Comparison of ENCODE assay signal across 9 cellular contexts in genomic region chr1:1351511-1352427, GRCh38. TPM values are rescaled to one million over a fixed set of nuclear protein-coding genes. Genes with fewer than 3 reads are reported as not detected.
A peak's percentile ranks its signal among the peaks of the same experiment; 100 is the strongest.
DNase-seq lines count a peak whose midpoint lies in the region; ATAC-seq and TF ChIP-seq lines count a peak whose summit lies in the region.
"Had no signal": no experiment of that assay in that cellular context is flagged by ENCODE, and none has a peak within 500 bp of the region (broad histone marks: within the 10 kb centered on the region; RNA-seq: fewer than 3 reads in every experiment).

No MANE protein-coding gene starts in this region.

- H3K4me1 ChIP-seq in thoracic aorta (ENCODE audit: control insufficient read depth in 1 of 2, low read depth in 2 of 2), result peaks cover 24 to 63% of the 10 kb centered on the region in 2 donors

- POLR2A ChIA-PET in activated CD4-positive, alpha-beta T cell treated with anti-CD3 and anti-CD28 coated beads for 36 hours (lab: Charles Lee), result no interaction called here

- no peaks in the 10 kb centered on the region for H3K27me3 ChIP-seq in thoracic aorta (replicated peaks; ENCODE audit: insufficient read depth)

- TF ChIP-seq CTCF in thoracic aorta (IDR thresholded peaks at IDR 0.05), result no peak

- H3K4me1 Mint-ChIP-seq in activated CD4-positive, alpha-beta T cell treated with anti-CD3 and anti-CD28 coated beads for 36 hours, result peaks cover 16% of the 10 kb centered on the region

- ATAC-seq in activated CD4-positive, alpha-beta T cell treated with anti-CD3 and anti-CD28 coated beads for 36 hours, result no peak
- no peak for ATAC-seq in thoracic aorta (ENCODE audit: insufficient number of reproducible peaks, low FRiP score, low read depth)
- ATAC-seq in SK-N-SH treated with all-trans-retinoic acid at 6 μM for 48 hours, result no peak

- 50 to 67% (median 54%) methylated on average over 25 to 29 of the region's 29 CpGs for WGBS in adipose tissue, 3 donors

- peaks cover 11% of the 10 kb centered on the region for H3K27me3 Mint-ChIP-seq in activated CD4-positive, alpha-beta T cell treated with anti-CD3 and anti-CD28 coated beads for 36 hours

- no peaks in the 10 kb centered on the region for H3K36me3 Mint-ChIP-seq in activated CD4-positive, alpha-beta T cell treated with anti-CD3 and anti-CD28 coated beads for 36 hours (ENCODE audit: low read depth)

- H3K4me3 ChIP-seq in thoracic aorta, result no peak overlapping the region

- H3K27ac ChIP-seq in adipose tissue (ENCODE audit: low read depth, low read length) (peak overlapping the region; percentile 26), thoracic aorta (peak overlapping the region; percentile 66)

- H3K27ac Mint-ChIP-seq in activated CD4-positive, alpha-beta T cell treated with anti-CD3 and anti-CD28 coated beads for 36 hours, result no peak overlapping the region

- H3K9me3 Mint-ChIP-seq in activated CD4-positive, alpha-beta T cell treated with anti-CD3 and anti-CD28 coated beads for 36 hours (ENCODE audit: low read depth), result no peaks in the 10 kb centered on the region

- H3K36me3 ChIP-seq in thoracic aorta, result peaks cover 12% of the 10 kb centered on the region

- CTCF ChIA-PET in activated CD4-positive, alpha-beta T cell treated with anti-CD3 and anti-CD28 coated beads for 36 hours (lab: Charles Lee), result interaction anchor here (0.9 to 1.6 kb wide), 2 partner anchors 14 to 20 kb away, joined by 3 to 4 read pairs; no protein-coding TSS in a partner anchor

- no peak for DNase-seq in activated CD4-positive, alpha-beta T cell treated with anti-CD3 and anti-CD28 coated beads for 36 hours
- no peak for DNase-seq in activated CD4-positive, alpha-beta T cell treated with anti-CD3 and anti-CD28 coated beads, Interleukin-2, amount 50 U/mL, for 4 hours
- DNase-seq in islet precursor cell (peak; percentile 81), thoracic aorta (ENCODE audit: low spot score) (no peak), MV-4-11 (lab: John Stamatoyannopoulos, UW) (no peak), NAMALWA (ENCODE audit: low spot score) (no peak)
- DNase-seq: effector CD8-positive, alpha-beta T cell had no signal

- H3K4me3 Mint-ChIP-seq in activated CD4-positive, alpha-beta T cell treated with anti-CD3 and anti-CD28 coated beads for 36 hours, result peak overlapping the region; percentile 51

- H3K9me3 ChIP-seq in thoracic aorta, result no peaks in the 10 kb centered on the region

- intact Hi-C loops in activated CD4-positive, alpha-beta T cell treated with anti-CD3 and anti-CD28 coated beads for 36 hours (cut with DNase I, micrococcal nuclease), result no loop called here

TF ChIP-seq in SK-N-SH treated with all-trans-retinoic acid at 6 μM for 48 hours, 23 proteins besides CTCF, POLR2A, EP300 and RAD21:
- TF ChIP-seq ARNTL (CRISPR knock-in tag; IDR thresholded peaks at IDR 0.05; ENCODE audit: borderline replicate concordance, low read depth) (no peak), OSR1 (CRISPR knock-in tag; IDR thresholded peaks at IDR 0.05) (no peak)

RNA-seq across cellular contexts. Expression of gene DVL1, which starts 2.6 kb away (rescaled TPM):
- total RNA-seq in activated CD4-positive, alpha-beta T cell treated with anti-CD3 and anti-CD28 coated beads for 36 hours, result 10 to 100 TPM; 35.3 to 35.5 TPM
- 10 to 100 TPM; 42.5 to 54.5 (median 48.9) TPM for polyA plus RNA-seq in adipose tissue
- total RNA-seq in thoracic aorta, result 100 to 1,000 TPM in 1 of 2 donors, 10 to 100 TPM in 1; 66.2 to 101 TPM

RNA-seq across cellular contexts. Expression of gene MXRA8, which starts 6.6 kb away (rescaled TPM):
- total RNA-seq in activated CD4-positive, alpha-beta T cell treated with anti-CD3 and anti-CD28 coated beads for 36 hours, result under 1 TPM; 0.25 to 0.49 TPM
- polyA plus RNA-seq in adipose tissue, result 100 to 1,000 TPM in 1 of 3 donors, 10 to 100 TPM in 2; 11.7 to 104 (median 82.1) TPM
- total RNA-seq in thoracic aorta, result 100 to 1,000 TPM; 239 to 326 TPM

RNA-seq across cellular contexts. Expression of gene TAS1R3, which starts 20.7 kb away (rescaled TPM):
- total RNA-seq in activated CD4-positive, alpha-beta T cell treated with anti-CD3 and anti-CD28 coated beads for 36 hours, result under 1 TPM; 0.28 to 0.41 TPM
- under 1 TPM; 0.10 to 0.45 (median 0.19) TPM for polyA plus RNA-seq in adipose tissue
- total RNA-seq in thoracic aorta, result under 1 TPM in 1 of 2 donors, not detected in 1; 0.14 TPM

RNA-seq across cellular contexts. Expression of gene AURKAIP1, which starts 23.2 kb away (rescaled TPM):
- total RNA-seq in activated CD4-positive, alpha-beta T cell treated with anti-CD3 and anti-CD28 coated beads for 36 hours, result 100 to 1,000 TPM in 1 of 2 experiments, 10 to 100 TPM in 1; 89.5 to 117 TPM
- 100 to 1,000 TPM; 129 to 240 (median 165) TPM for polyA plus RNA-seq in adipose tissue
- total RNA-seq in thoracic aorta, result 10 to 100 TPM; 43.5 to 94.5 TPM

RNA-seq across cellular contexts. Expression of gene CPTP, which starts 27.2 kb away (rescaled TPM):
- 10 to 100 TPM in 1 of 2 experiments, 1 to 10 TPM in 1; 9.9 to 11.4 TPM for total RNA-seq in activated CD4-positive, alpha-beta T cell treated with anti-CD3 and anti-CD28 coated beads for 36 hours
- 10 to 100 TPM; 12.3 to 17.4 (median 16.5) TPM for polyA plus RNA-seq in adipose tissue
- total RNA-seq in thoracic aorta, result 10 to 100 TPM; 16.4 to 26.3 TPM

Comparison
In these comparisons a context has a peak if more than half of its experiments do, and no peak if none do; other contexts are left out.
1. RNA of gene MXRA8, which starts 6.6 kb away (total RNA-seq): 239 to 326 TPM in thoracic aorta; 0.25 to 0.49 TPM in activated CD4-positive, alpha-beta T cell treated with anti-CD3 and anti-CD28 coated beads for 36 hours; every median in the first group is over 100 times any median in the second.